In the genomic region with DNA sequence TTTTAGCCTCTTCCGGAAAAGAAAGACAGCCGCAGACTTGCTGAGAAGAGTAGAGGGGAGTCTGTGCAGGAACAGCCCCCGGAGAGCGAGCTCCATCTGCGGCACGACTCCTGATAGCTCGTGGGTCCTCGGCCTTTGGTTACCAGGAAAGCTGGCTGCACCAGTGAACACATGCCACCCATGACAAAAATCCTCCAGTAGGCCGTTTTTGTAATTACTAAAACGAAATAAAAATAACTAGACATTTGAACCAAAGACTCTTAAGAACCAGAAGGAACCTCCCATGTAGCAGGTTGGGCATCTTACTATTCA, we compare ENCODE assay signal across 1 cellular context.
TF ChIP-seq lines count a peak whose summit lies in the region.

No MANE protein-coding gene starts in this region.

TF ChIP-seq in H1, 55 proteins besides CTCF, POLR2A, EP300 and RAD21:
- TF ChIP-seq, protein P1, sequence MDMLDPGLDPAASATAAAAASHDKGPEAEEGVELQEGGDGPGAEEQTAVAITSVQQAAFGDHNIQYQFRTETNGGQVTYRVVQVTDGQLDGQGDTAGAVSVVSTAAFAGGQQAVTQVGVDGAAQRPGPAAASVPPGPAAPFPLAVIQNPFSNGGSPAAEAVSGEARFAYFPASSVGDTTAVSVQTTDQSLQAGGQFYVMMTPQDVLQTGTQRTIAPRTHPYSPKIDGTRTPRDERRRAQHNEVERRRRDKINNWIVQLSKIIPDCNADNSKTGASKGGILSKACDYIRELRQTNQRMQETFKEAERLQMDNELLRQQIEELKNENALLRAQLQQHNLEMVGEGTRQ (IDR thresholded peaks at IDR 0.05; ENCODE audit: low read length) = no peak
- TF ChIP-seq JUN (IDR thresholded peaks at IDR 0.05; ENCODE audit: low read depth, low read length) = no peak
- TF ChIP-seq CHD2 (IDR thresholded peaks at IDR 0.05; ENCODE audit: low read length) = no peak
- no peak for TF ChIP-seq NANOG (IDR thresholded peaks at IDR 0.05; ENCODE audit: insufficient read depth, low read depth, low read length, poor library complexity, severe bottlenecking)
- TF ChIP-seq CBX8 (IDR thresholded peaks at IDR 0.05; ENCODE audit: borderline replicate concordance, low read depth, low read length) = no peak
- no peak for TF ChIP-seq TAF7 (optimal IDR thresholded peaks at IDR 0.05; ENCODE audit: borderline replicate concordance, low read depth, low read length)
- TF ChIP-seq ASH2L (IDR thresholded peaks at IDR 0.05; ENCODE audit: low read length) = no peak
- no peak for TF ChIP-seq SAP30 (IDR thresholded peaks at IDR 0.05; ENCODE audit: insufficient read depth, insufficient replicate concordance, low read length)
- no peak for TF ChIP-seq KDM4A (IDR thresholded peaks at IDR 0.05; ENCODE audit: low read depth, low read length, severe bottlenecking)
- TF ChIP-seq, protein P2, sequence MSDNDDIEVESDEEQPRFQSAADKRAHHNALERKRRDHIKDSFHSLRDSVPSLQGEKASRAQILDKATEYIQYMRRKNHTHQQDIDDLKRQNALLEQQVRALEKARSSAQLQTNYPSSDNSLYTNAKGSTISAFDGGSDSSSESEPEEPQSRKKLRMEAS (IDR thresholded peaks at IDR 0.05) = no peak
- no peak for TF ChIP-seq POLR2AphosphoS5 (IDR thresholded peaks at IDR 0.05; ENCODE audit: low read depth, low read length)
- no peak for TF ChIP-seq GABPA (IDR thresholded peaks at IDR 0.05; ENCODE audit: borderline replicate concordance, insufficient read depth, low read length)
- TF ChIP-seq TBP (IDR thresholded peaks at IDR 0.05; ENCODE audit: low read depth, low read length) = no peak
- TF ChIP-seq TAF1 (IDR thresholded peaks at IDR 0.05; ENCODE audit: low read depth, low read length) = no peak
